In the genomic region with DNA sequence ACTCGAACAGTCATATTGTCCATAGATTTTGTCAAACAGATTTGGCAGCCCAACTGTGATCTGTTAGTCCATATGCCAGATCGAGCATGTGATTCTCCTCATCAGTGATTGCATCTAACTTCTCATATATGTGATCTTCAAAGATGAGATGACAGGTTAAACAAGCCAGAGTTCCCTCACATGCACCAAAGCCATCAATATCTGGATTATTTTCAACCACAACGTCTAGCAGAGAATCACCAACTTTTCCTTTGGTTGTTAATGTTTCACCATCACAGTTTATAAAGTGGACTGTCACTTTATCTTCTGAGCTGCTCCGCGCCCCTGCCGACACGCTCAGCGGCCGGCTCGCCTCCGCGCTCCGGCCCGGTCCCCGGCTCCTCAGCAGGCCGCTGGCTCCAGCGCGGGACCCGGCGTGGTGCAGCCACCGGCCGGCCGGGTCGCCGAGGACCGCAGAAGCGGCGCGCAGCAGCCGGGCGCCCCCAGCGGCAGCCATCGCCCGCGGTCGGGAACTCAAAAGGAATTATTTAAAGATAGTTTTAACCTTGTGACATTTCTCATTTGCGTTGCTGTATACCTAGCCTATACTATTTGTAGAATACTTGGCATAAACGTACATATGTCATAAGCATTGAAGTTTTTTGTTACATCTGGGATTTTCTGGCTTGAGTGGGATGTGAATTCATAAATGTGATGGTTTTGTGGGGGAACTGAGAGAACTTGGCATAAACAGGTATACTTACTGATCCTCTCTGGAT, we compare ENCODE assay signal across 8 cellular contexts. TPM values are rescaled to one million over a fixed set of nuclear protein-coding genes. Genes with fewer than 3 reads are reported as not detected.
DNase-seq lines count a peak whose midpoint lies in the region; ATAC-seq, FAIRE-seq and TF ChIP-seq lines count a peak whose summit lies in the region.

No MANE protein-coding gene starts in this region.

- no TSS peak for BruUV-seq in Caco-2 (replicated peaks; lab: Mats Ljungman, UMichigan)

- H3K4me1 ChIP-seq in OCI-LY1 (ENCODE audit: insufficient read depth, low read length, severe bottlenecking) (peaks cover 4% of the 10 kb centered on the region), astrocyte (ENCODE audit: insufficient read depth, low read length) (peaks cover 10% of the 10 kb centered on the region), Caco-2 (peaks cover 8% of the 10 kb centered on the region; the same call in 1 of the 2 replicates)

- CTCF ChIA-PET in Caco-2 (lab: Charles Lee) = interaction anchor here (3.0 kb wide), 1 partner anchor 164 kb away, joined by 9 read pairs; no protein-coding TSS in a partner anchor

- H3K9me3 ChIP-seq in OCI-LY1 (ENCODE audit: low read length) (0 out of 2 replicates have a peak, but pooled peaks cover 3% of the 10 kb centered on the region), astrocyte (ENCODE audit: insufficient read depth, low read depth, low read length) (no peaks in the 10 kb centered on the region), Caco-2 (peaks cover 6% of the 10 kb centered on the region; the same call in 1 of the 2 replicates)

- no peaks in the 10 kb centered on the region; the same call in 1 of the 2 replicates for H3F3A ChIP-seq in OCI-LY1 (ENCODE audit: insufficient read depth, low read length)

- DNase-seq in GM06990 (ENCODE audit: extremely low read depth, insufficient read length) = peak; percentile 69
- no peak for DNase-seq in astrocyte (ENCODE audit: low read depth)
- peak; percentile 17 to 40 (median 26) for DNase-seq in immature natural killer cell
- peak; percentile 8 for DNase-seq in stimulated activated CD8-positive, alpha-beta memory T cell treated with anti-CD3 and anti-CD28 coated beads, Interleukin-12 subunit alpha, Interleukin-12 subunit beta, amount 100 ng/mL, for 4 hours (ENCODE audit: low read depth)
- DNase-seq in NCI-H2029 (lab: John Stamatoyannopoulos, UW) = no peak
- DNase-seq in Caco-2 = no peak

- H3K9me3 Mint-ChIP-seq in astrocyte (ENCODE audit: unreplicated experiment) = no peaks in the 10 kb centered on the region
- no peaks in the 10 kb centered on the region for H3K9me3 Mint-ChIP-seq in immature natural killer cell
- no peaks in the 10 kb centered on the region for H3K9me3 Mint-ChIP-seq in Caco-2 (ENCODE audit: unreplicated experiment)

- H2AFZ ChIP-seq in OCI-LY1 (ENCODE audit: low read length) (no peak overlapping the region), astrocyte (ENCODE audit: low read depth, low read length) (no peak overlapping the region)

- intact Hi-C loops in Caco-2 (cut with micrococcal nuclease; ENCODE audit: unreplicated experiment) = no loop called here

- peaks cover 2% of the 10 kb centered on the region for H3K36me3 ChIP-seq in GM06990 (ENCODE audit: control insufficient read depth, insufficient read depth, low read length)
- peaks cover 59% of the 10 kb centered on the region for H3K36me3 ChIP-seq in OCI-LY1 (ENCODE audit: insufficient read depth, low read length)
- H3K36me3 ChIP-seq in astrocyte (ENCODE audit: insufficient read depth, low read length) = peaks cover 39% of the 10 kb centered on the region
- peaks cover 12% of the 10 kb centered on the region for H3K36me3 ChIP-seq in Caco-2 (ENCODE audit: control insufficient read depth, insufficient read depth, low read length)

- H3K27ac Mint-ChIP-seq in astrocyte (ENCODE audit: unreplicated experiment) (no peak overlapping the region), immature natural killer cell (peak overlapping the region; percentile 12 to 66 (median 59)), Caco-2 (ENCODE audit: unreplicated experiment) (no peak overlapping the region)

- H3K27me3 ChIP-seq in GM06990 (replicated peaks; ENCODE audit: control insufficient read depth, insufficient read depth, low read length) = no peaks in the 10 kb centered on the region
- no peaks in the 10 kb centered on the region for H3K27me3 ChIP-seq in OCI-LY1 (ENCODE audit: insufficient read depth, low read length)
- no peaks in the 10 kb centered on the region for H3K27me3 ChIP-seq in astrocyte (ENCODE audit: insufficient read depth, low read length)
- no peaks in the 10 kb centered on the region for H3K27me3 ChIP-seq in Caco-2 (replicated peaks; ENCODE audit: control insufficient read depth, insufficient read depth, low read length)

- H3K4me1 Mint-ChIP-seq in astrocyte (ENCODE audit: low read depth, unreplicated experiment) (peaks cover 21% of the 10 kb centered on the region), immature natural killer cell (peaks cover 21 to 41% of the 10 kb centered on the region in 2 donors), Caco-2 (ENCODE audit: low read depth, unreplicated experiment) (no peaks in the 10 kb centered on the region)

- H3K27ac ChIP-seq in OCI-LY1 (ENCODE audit: low read depth, low read length, poor library complexity, severe bottlenecking) (no peak overlapping the region), astrocyte (ENCODE audit: low read depth, low read length) (no peak overlapping the region)

- no peak for FAIRE-seq in astrocyte (lab: Jason Lieb, UNC)

- ATAC-seq in HG02870 (IDR thresholded peaks at IDR 0.05; ENCODE audit: unreplicated experiment) = no peak

- TF ChIP-seq CTCF in GM06990 (IDR thresholded peaks at IDR 0.05; ENCODE audit: insufficient read depth, low read length, poor library complexity, severe bottlenecking) = peak; percentile 44
- peak; percentile 56 for TF ChIP-seq CTCF in OCI-LY1 (IDR thresholded peaks at IDR 0.05; ENCODE audit: low read length)
- TF ChIP-seq CTCF in astrocyte (IDR thresholded peaks at IDR 0.05; ENCODE audit: insufficient read depth, low read depth, low read length) = peak; percentile 46
- TF ChIP-seq CTCF in Caco-2 (IDR thresholded peaks at IDR 0.05; ENCODE audit: insufficient read depth in 1 of 2, low read depth in 1 of 2, low read length in 1 of 2, severe bottlenecking in 1 of 2, unreplicated experiment in 1 of 2) = no peak

- H4K20me1 ChIP-seq in OCI-LY1 (ENCODE audit: insufficient read depth, low read length) (no peaks in the 10 kb centered on the region), astrocyte (ENCODE audit: insufficient read depth, low read length) (peaks cover 28% of the 10 kb centered on the region)

- H3K79me2 ChIP-seq in OCI-LY1 (ENCODE audit: insufficient read depth, low read length) = no peaks in the 10 kb centered on the region
- peaks cover 6% of the 10 kb centered on the region for H3K79me2 ChIP-seq in astrocyte (ENCODE audit: insufficient read depth, low read length)

- H3K4me2 ChIP-seq in OCI-LY1 (ENCODE audit: low read length) (peak overlapping the region; percentile 36; the same call in 1 of the 2 replicates), astrocyte (ENCODE audit: low read length) (peak overlapping the region; percentile 39)

- H3K9ac ChIP-seq in OCI-LY1 (ENCODE audit: low read length) = no peak overlapping the region; the same call in 1 of the 2 replicates
- H3K9ac ChIP-seq in astrocyte (ENCODE audit: low read length) = no peak overlapping the region

- H3K4me3 Mint-ChIP-seq in astrocyte (ENCODE audit: unreplicated experiment) (no peak overlapping the region), immature natural killer cell (peak overlapping the region; percentile 12 to 33 (median 26)), Caco-2 (ENCODE audit: unreplicated experiment) (no peak overlapping the region)

- H3K27me3 Mint-ChIP-seq in astrocyte (ENCODE audit: low read depth, unreplicated experiment) (no peaks in the 10 kb centered on the region), immature natural killer cell (ENCODE audit: low read depth in 3 of 3) (peaks cover 2 to 9% (median 2%) of the 10 kb centered on the region in 3 donors), Caco-2 (ENCODE audit: insufficient read depth, unreplicated experiment) (no peaks in the 10 kb centered on the region)

- H3K36me3 Mint-ChIP-seq in astrocyte (ENCODE audit: low read depth, unreplicated experiment) = peaks cover 17% of the 10 kb centered on the region
- peaks cover 14 to 39% (median 16%) of the 10 kb centered on the region in 3 donors for H3K36me3 Mint-ChIP-seq in immature natural killer cell
- peaks cover 95% of the 10 kb centered on the region for H3K36me3 Mint-ChIP-seq in Caco-2 (ENCODE audit: insufficient read depth, unreplicated experiment)

- H3K4me3 ChIP-seq in GM06990 (replicated peaks; ENCODE audit: low read depth, low read length) = peak overlapping the region; percentile 8; the same call in 1 of the 2 replicates
- no peak overlapping the region for H3K4me3 ChIP-seq in OCI-LY1 (ENCODE audit: low read depth, low read length, poor library complexity, severe bottlenecking)
- H3K4me3 ChIP-seq in astrocyte (ENCODE audit: insufficient read depth, low read depth, low read length) = no peak overlapping the region
- no peak overlapping the region for H3K4me3 ChIP-seq in Caco-2 (ENCODE audit: low read depth, low read length)

- H3K9me2 ChIP-seq in OCI-LY1 (ENCODE audit: low read depth, low read length) = no peaks in the 10 kb centered on the region

- POLR2A ChIA-PET in Caco-2 (lab: Charles Lee) = no interaction called here

RNA-seq across cellular contexts. Expression of a gene that starts 40.1 kb away (rescaled TPM):
- 112 and 118 TPM in 2 replicates for total RNA-seq in astrocyte
- polyA plus RNA-seq in immature natural killer cell = 100 to 1,000 TPM; 238 to 307 (median 242) TPM
- 357 and 359 TPM in 2 replicates for total RNA-seq in Caco-2 (2022)

Comparison
In these comparisons a context has a peak if more than half of its experiments do, and no peak if none do; other contexts are left out.
1. DNase-seq: peak in GM06990 (single experiment), immature natural killer cell (3 of 3) and stimulated activated CD8-positive, alpha-beta memory T cell treated with anti-CD3 and anti-CD28 coated beads, Interleukin-12 subunit alpha, Interleukin-12 subunit beta, amount 100 ng/mL, for 4 hours (single experiment); none in astrocyte (single experiment), NCI-H2029 (single experiment) and Caco-2 (0 of 2).
2. CTCF ChIP-seq: peak in GM06990 (single experiment), OCI-LY1 (single experiment) and astrocyte (single experiment); none in Caco-2 (0 of 2).
3. H3K27ac Mint-ChIP-seq: peak in immature natural killer cell (6 of 6); none in astrocyte (single experiment) and Caco-2 (single experiment).
4. H3K4me3 Mint-ChIP-seq: peak in immature natural killer cell (5 of 5); none in astrocyte (single experiment) and Caco-2 (single experiment).